Comparison of ENCODE assay signal across 1 cellular context in the genomic region with DNA sequence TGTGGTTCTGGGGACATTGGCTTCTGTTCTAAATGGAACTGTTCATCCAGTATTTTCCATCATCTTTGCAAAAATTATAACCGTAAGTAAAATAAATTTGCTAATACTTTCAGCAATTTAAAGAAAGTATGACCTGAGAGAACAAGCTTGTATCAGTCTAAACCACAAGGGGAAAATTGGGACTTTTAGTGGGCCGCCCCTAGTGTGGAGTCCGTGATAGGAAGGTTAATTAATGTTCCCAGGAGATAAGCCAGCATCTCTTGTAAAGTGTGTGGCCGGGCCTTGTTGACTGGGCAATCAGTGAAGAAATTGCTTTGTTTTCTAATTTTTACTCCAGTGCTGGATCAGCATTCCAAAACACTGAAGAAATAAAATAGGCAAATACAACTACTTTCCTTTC.
TF ChIP-seq lines count a peak whose summit lies in the region.

No MANE protein-coding gene starts in this region.

TF ChIP-seq in K562, 482 proteins besides CTCF, POLR2A, EP300 and RAD21 (continued from another document and continues in another):
- TF ChIP-seq, protein P1, sequence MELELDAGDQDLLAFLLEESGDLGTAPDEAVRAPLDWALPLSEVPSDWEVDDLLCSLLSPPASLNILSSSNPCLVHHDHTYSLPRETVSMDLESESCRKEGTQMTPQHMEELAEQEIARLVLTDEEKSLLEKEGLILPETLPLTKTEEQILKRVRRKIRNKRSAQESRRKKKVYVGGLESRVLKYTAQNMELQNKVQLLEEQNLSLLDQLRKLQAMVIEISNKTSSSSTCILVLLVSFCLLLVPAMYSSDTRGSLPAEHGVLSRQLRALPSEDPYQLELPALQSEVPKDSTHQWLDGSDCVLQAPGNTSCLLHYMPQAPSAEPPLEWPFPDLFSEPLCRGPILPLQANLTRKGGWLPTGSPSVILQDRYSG (tag; conservative IDR thresholded peaks at IDR 0.05; ENCODE audit: low read depth), result no peak
- TF ChIP-seq ZNF347 (CRISPR knock-in tag; IDR thresholded peaks at IDR 0.05; ENCODE audit: low read depth) (no peak), U2AF2 (optimal IDR thresholded peaks at IDR 0.05; ENCODE audit: low read depth, low read length) (no peak), ZNF174 (CRISPR knock-in tag; IDR thresholded peaks at IDR 0.05) (no peak), BRF1 (IDR thresholded peaks at IDR 0.05; ENCODE audit: borderline replicate concordance, extremely low read depth, insufficient read length) (no peak), ZSCAN32 (CRISPR knock-in tag; IDR thresholded peaks at IDR 0.05) (no peak), ZNF41 (CRISPR knock-in tag; conservative IDR thresholded peaks at IDR 0.05) (no peak), SIX5 (IDR thresholded peaks at IDR 0.05; ENCODE audit: borderline replicate concordance in 1 of 2, insufficient read depth in 1 of 2, low read depth in 1 of 2, low read length in 2 of 2) (no peak), ZNF184 (CRISPR knock-in tag; IDR thresholded peaks at IDR 0.05) (no peak), MTA1 (IDR thresholded peaks at IDR 0.05; ENCODE audit: borderline replicate concordance) (no peak), KDM1A (IDR thresholded peaks at IDR 0.05) (peak in 1 of 2 experiments; percentile 28; a peak in 1 of 4 replicates), ARID2 (IDR thresholded peaks at IDR 0.05) (no peak), ZNF354B (CRISPR knock-in tag; IDR thresholded peaks at IDR 0.05) (no peak), TEAD1 (CRISPR knock-in tag; IDR thresholded peaks at IDR 0.05) (no peak), TRIM28 (IDR thresholded peaks at IDR 0.05) (no peak), BACH1 (tag; IDR thresholded peaks at IDR 0.05) (no peak), TCF3 (CRISPR knock-in tag; IDR thresholded peaks at IDR 0.05) (peak; percentile 26; the same call in 1 of the 2 replicates), ZNF586 (CRISPR knock-in tag; conservative IDR thresholded peaks at IDR 0.05) (no peak), SOX6 (IDR thresholded peaks at IDR 0.05) (peak; percentile 54; the same call in 1 of the 2 replicates), ZNF75A (CRISPR knock-in tag; IDR thresholded peaks at IDR 0.05) (no peak), POLR2AphosphoS5 (IDR thresholded peaks at IDR 0.05; ENCODE audit: control insufficient read depth, insufficient read depth, low read depth, low read length) (peak; percentile 75), GTF2F1 (IDR thresholded peaks at IDR 0.05; ENCODE audit: low read depth, low read length) (no peak), PURB (CRISPR knock-in tag; IDR thresholded peaks at IDR 0.05; ENCODE audit: low read depth) (no peak), HDAC2 (IDR thresholded peaks at IDR 0.05) (no peak), HSF4 (CRISPR knock-in tag; IDR thresholded peaks at IDR 0.05; ENCODE audit: borderline replicate concordance) (no peak), DPF2 (IDR thresholded peaks at IDR 0.05) (peak; percentile 80), SMAD1 (IDR thresholded peaks at IDR 0.05; ENCODE audit: low read depth, low read length, partially characterized antibody) (no peak), CHD1 (IDR thresholded peaks at IDR 0.05; ENCODE audit: low read length) (no peak), NFIC (IDR thresholded peaks at IDR 0.05) (peak; percentile 46; the same call in 1 of the 2 replicates), CHD4 (IDR thresholded peaks at IDR 0.05; ENCODE audit: insufficient read depth, insufficient replicate concordance, low read depth, low read length, poor library complexity, severe bottlenecking) (no peak), SIRT6 (IDR thresholded peaks at IDR 0.05; ENCODE audit: low read depth, low read length) (no peak), ZNF445 (CRISPR knock-in tag; IDR thresholded peaks at IDR 0.05; ENCODE audit: low read depth) (no peak), BHLHE40 (IDR thresholded peaks at IDR 0.05; ENCODE audit: low read length) (no peak), TAF1 (IDR thresholded peaks at IDR 0.05; ENCODE audit: control insufficient read depth, extremely low read depth, insufficient read depth, low read length, severe bottlenecking) (no peak), MCM3 (IDR thresholded peaks at IDR 0.05) (no peak), KLF1 (tag; IDR thresholded peaks at IDR 0.05) (no peak), NR3C1 (CRISPR knock-in tag; IDR thresholded peaks at IDR 0.05) (no peak)
- TF ChIP-seq, protein P2, sequence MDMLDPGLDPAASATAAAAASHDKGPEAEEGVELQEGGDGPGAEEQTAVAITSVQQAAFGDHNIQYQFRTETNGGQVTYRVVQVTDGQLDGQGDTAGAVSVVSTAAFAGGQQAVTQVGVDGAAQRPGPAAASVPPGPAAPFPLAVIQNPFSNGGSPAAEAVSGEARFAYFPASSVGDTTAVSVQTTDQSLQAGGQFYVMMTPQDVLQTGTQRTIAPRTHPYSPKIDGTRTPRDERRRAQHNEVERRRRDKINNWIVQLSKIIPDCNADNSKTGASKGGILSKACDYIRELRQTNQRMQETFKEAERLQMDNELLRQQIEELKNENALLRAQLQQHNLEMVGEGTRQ (CRISPR knock-in tag; IDR thresholded peaks at IDR 0.05), result no peak
- TF ChIP-seq, protein P3, sequence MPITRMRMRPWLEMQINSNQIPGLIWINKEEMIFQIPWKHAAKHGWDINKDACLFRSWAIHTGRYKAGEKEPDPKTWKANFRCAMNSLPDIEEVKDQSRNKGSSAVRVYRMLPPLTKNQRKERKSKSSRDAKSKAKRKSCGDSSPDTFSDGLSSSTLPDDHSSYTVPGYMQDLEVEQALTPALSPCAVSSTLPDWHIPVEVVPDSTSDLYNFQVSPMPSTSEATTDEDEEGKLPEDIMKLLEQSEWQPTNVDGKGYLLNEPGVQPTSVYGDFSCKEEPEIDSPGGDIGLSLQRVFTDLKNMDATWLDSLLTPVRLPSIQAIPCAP (CRISPR knock-in tag; IDR thresholded peaks at IDR 0.05; ENCODE audit: borderline replicate concordance), result no peak
- TF ChIP-seq, protein P4, sequence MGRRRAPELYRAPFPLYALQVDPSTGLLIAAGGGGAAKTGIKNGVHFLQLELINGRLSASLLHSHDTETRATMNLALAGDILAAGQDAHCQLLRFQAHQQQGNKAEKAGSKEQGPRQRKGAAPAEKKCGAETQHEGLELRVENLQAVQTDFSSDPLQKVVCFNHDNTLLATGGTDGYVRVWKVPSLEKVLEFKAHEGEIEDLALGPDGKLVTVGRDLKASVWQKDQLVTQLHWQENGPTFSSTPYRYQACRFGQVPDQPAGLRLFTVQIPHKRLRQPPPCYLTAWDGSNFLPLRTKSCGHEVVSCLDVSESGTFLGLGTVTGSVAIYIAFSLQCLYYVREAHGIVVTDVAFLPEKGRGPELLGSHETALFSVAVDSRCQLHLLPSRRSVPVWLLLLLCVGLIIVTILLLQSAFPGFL (CRISPR knock-in tag; IDR thresholded peaks at IDR 0.05), result no peak
- TF ChIP-seq, protein P5, sequence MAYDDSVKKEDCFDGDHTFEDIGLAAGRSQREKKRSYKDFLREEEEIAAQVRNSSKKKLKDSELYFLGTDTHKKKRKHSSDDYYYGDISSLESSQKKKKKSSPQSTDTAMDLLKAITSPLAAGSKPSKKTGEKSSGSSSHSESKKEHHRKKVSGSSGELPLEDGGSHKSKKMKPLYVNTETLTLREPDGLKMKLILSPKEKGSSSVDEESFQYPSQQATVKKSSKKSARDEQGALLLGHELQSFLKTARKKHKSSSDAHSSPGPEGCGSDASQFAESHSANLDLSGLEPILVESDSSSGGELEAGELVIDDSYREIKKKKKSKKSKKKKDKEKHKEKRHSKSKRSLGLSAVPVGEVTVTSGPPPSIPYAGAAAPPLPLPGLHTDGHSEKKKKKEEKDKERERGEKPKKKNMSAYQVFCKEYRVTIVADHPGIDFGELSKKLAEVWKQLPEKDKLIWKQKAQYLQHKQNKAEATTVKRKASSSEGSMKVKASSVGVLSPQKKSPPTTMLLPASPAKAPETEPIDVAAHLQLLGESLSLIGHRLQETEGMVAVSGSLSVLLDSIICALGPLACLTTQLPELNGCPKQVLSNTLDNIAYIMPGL (CRISPR knock-in tag; IDR thresholded peaks at IDR 0.05), result no peak
- TF ChIP-seq, protein P6, sequence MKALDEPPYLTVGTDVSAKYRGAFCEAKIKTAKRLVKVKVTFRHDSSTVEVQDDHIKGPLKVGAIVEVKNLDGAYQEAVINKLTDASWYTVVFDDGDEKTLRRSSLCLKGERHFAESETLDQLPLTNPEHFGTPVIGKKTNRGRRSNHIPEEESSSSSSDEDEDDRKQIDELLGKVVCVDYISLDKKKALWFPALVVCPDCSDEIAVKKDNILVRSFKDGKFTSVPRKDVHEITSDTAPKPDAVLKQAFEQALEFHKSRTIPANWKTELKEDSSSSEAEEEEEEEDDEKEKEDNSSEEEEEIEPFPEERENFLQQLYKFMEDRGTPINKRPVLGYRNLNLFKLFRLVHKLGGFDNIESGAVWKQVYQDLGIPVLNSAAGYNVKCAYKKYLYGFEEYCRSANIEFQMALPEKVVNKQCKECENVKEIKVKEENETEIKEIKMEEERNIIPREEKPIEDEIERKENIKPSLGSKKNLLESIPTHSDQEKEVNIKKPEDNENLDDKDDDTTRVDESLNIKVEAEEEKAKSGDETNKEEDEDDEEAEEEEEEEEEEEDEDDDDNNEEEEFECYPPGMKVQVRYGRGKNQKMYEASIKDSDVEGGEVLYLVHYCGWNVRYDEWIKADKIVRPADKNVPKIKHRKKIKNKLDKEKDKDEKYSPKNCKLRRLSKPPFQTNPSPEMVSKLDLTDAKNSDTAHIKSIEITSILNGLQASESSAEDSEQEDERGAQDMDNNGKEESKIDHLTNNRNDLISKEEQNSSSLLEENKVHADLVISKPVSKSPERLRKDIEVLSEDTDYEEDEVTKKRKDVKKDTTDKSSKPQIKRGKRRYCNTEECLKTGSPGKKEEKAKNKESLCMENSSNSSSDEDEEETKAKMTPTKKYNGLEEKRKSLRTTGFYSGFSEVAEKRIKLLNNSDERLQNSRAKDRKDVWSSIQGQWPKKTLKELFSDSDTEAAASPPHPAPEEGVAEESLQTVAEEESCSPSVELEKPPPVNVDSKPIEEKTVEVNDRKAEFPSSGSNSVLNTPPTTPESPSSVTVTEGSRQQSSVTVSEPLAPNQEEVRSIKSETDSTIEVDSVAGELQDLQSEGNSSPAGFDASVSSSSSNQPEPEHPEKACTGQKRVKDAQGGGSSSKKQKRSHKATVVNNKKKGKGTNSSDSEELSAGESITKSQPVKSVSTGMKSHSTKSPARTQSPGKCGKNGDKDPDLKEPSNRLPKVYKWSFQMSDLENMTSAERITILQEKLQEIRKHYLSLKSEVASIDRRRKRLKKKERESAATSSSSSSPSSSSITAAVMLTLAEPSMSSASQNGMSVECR (CRISPR knock-in tag; IDR thresholded peaks at IDR 0.05), result no peak
- TF ChIP-seq, protein P7, sequence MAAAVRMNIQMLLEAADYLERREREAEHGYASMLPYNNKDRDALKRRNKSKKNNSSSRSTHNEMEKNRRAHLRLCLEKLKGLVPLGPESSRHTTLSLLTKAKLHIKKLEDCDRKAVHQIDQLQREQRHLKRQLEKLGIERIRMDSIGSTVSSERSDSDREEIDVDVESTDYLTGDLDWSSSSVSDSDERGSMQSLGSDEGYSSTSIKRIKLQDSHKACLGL (CRISPR knock-in tag; IDR thresholded peaks at IDR 0.05; ENCODE audit: borderline replicate concordance, poor library complexity, severe bottlenecking), result no peak
- TF ChIP-seq, protein P8, sequence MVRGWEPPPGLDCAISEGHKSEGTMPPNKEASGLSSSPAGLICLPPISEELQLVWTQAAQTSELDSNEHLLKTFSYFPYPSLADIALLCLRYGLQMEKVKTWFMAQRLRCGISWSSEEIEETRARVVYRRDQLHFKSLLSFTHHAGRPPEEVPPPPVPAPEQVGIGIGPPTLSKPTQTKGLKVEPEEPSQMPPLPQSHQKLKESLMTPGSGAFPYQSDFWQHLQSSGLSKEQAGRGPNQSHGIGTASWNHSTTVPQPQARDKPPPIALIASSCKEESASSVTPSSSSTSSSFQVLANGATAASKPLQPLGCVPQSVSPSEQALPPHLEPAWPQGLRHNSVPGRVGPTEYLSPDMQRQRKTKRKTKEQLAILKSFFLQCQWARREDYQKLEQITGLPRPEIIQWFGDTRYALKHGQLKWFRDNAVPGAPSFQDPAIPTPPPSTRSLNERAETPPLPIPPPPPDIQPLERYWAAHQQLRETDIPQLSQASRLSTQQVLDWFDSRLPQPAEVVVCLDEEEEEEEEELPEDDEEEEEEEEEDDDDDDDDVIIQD (CRISPR knock-in tag; IDR thresholded peaks at IDR 0.05), result no peak
- TF ChIP-seq, protein P9, sequence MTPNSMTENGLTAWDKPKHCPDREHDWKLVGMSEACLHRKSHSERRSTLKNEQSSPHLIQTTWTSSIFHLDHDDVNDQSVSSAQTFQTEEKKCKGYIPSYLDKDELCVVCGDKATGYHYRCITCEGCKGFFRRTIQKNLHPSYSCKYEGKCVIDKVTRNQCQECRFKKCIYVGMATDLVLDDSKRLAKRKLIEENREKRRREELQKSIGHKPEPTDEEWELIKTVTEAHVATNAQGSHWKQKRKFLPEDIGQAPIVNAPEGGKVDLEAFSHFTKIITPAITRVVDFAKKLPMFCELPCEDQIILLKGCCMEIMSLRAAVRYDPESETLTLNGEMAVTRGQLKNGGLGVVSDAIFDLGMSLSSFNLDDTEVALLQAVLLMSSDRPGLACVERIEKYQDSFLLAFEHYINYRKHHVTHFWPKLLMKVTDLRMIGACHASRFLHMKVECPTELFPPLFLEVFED (CRISPR knock-in tag; conservative IDR thresholded peaks at IDR 0.05), result no peak
- TF ChIP-seq, protein P10, sequence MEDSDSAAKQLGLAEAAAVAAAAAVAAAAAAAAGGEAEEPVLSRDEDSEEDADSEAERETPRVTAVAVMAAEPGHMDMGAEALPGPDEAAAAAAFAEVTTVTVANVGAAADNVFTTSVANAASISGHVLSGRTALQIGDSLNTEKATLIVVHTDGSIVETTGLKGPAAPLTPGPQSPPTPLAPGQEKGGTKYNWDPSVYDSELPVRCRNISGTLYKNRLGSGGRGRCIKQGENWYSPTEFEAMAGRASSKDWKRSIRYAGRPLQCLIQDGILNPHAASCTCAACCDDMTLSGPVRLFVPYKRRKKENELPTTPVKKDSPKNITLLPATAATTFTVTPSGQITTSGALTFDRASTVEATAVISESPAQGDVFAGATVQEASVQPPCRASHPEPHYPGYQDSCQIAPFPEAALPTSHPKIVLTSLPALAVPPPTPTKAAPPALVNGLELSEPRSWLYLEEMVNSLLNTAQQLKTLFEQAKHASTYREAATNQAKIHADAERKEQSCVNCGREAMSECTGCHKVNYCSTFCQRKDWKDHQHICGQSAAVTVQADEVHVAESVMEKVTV (CRISPR knock-in tag; IDR thresholded peaks at IDR 0.05), result no peak
- TF ChIP-seq, protein P11, sequence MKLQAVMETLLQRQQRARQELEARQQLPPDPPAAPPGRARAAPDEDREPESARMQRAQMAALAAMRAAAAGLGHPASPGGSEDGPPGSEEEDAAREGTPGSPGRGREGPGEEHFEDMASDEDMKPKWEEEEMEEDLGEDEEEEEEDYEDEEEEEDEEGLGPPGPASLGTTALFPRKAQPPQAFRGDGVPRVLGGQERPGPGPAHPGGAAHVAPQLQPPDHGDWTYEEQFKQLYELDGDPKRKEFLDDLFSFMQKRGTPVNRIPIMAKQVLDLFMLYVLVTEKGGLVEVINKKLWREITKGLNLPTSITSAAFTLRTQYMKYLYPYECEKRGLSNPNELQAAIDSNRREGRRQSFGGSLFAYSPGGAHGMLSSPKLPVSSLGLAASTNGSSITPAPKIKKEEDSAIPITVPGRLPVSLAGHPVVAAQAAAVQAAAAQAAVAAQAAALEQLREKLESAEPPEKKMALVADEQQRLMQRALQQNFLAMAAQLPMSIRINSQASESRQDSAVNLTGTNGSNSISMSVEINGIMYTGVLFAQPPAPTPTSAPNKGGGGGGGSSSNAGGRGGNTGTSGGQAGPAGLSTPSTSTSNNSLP (IDR thresholded peaks at IDR 0.05; ENCODE audit: borderline replicate concordance, low read depth, low read length), result no peak
- TF ChIP-seq, protein P12, sequence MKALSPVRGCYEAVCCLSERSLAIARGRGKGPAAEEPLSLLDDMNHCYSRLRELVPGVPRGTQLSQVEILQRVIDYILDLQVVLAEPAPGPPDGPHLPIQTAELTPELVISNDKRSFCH (CRISPR knock-in tag; IDR thresholded peaks at IDR 0.05), result no peak
- TF ChIP-seq, protein P12 (tag; IDR thresholded peaks at IDR 0.05), result no peak
